In the genomic region with DNA sequence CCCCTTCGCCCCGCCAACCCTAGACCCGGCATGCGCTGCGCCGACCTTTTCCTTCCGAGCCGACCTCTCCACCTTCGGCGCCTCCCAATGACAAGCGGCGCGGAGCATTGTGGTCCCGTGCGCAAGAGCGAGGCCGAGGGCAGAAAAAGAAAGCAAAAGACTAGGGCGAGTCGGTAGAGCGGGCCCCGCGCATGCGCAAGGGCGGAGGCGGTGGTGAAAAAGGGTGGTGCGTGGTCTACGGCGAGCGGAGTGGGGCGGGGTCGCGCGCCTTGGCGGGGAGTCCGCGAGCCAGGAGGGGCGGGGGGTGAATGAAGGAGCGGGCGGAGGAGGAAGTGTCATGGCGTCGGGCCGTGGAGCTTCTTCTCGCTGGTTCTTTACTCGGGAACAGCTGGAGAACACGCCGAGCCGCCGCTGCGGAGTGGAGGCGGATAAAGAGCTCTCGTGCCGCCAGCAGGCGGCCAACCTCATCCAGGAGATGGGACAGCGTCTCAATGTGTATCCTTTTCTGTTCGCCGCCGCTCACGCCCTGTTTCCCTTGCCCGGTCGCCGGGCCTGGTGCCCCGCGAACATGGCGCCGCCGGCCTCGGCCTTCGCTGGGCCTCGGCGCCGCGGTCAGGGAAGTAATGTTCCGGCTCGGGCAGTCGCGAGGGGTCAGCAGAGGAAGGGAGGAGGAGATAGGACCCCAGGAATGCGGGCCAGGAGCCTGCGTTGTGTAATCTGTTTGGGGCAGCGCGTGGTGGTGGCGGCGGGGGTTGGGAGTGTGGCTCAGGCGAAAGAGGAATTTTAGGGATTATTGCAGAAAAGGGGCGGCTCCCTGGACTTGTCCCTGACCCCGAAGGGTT, we compare ENCODE assay signal across 1 cellular context.
TF ChIP-seq lines count a peak whose summit lies in the region.

TSS of gene CCNT2 (plus strand) at position 305 of the 842 bp plus-strand sequence. CDS start at position 338, 33 bp downstream.

TF ChIP-seq in HEK293, 187 proteins besides CTCF, POLR2A, EP300 and RAD21 (continued from another document and continues in another):
- TF ChIP-seq ZNF654 (tag by site-specific recombination; IDR thresholded peaks at IDR 0.05; ENCODE audit: low read depth), result no peak
- TF ChIP-seq PRDM2 (tag by site-specific recombination; IDR thresholded peaks at IDR 0.05; ENCODE audit: borderline replicate concordance), result no peak
- no peak for TF ChIP-seq OVOL3 (tag by site-specific recombination; IDR thresholded peaks at IDR 0.05)
- TF ChIP-seq ZNF211 (tag by site-specific recombination; IDR thresholded peaks at IDR 0.05; ENCODE audit: low read depth), result no peak
- TF ChIP-seq, protein P1, sequence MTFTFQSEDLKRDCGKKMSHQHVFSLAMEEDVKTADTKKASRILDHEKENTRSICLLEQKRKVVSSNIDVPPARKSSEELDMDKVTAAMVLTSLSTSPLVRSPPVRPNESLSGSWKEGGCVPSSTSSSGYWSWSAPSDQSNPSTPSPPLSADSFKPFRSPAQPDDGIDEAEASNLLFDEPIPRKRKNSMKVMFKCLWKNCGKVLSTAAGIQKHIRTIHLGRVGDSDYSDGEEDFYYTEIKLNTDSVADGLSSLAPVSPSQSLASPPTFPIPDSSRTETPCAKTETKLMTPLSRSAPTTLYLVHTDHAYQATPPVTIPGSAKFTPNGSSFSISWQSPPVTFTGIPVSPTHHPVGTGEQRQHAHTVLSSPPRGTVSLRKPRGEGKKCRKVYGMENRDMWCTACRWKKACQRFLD (tag by site-specific recombination; IDR thresholded peaks at IDR 0.05), result no peak
- TF ChIP-seq ZNF362 (tag by site-specific recombination; IDR thresholded peaks at IDR 0.05), result peak; percentile 57
- TF ChIP-seq MYNN (tag by site-specific recombination; IDR thresholded peaks at IDR 0.05; ENCODE audit: borderline replicate concordance), result no peak
- TF ChIP-seq ZBTB26 (tag by site-specific recombination; optimal IDR thresholded peaks at IDR 0.05), result peak; percentile 96
- TF ChIP-seq WT1 (tag by site-specific recombination; IDR thresholded peaks at IDR 0.05), result no peak
- TF ChIP-seq ZNF280D (tag by site-specific recombination; IDR thresholded peaks at IDR 0.05), result no peak
- TF ChIP-seq ZNF549 (tag by site-specific recombination; IDR thresholded peaks at IDR 0.05), result no peak
- TF ChIP-seq, protein P2, sequence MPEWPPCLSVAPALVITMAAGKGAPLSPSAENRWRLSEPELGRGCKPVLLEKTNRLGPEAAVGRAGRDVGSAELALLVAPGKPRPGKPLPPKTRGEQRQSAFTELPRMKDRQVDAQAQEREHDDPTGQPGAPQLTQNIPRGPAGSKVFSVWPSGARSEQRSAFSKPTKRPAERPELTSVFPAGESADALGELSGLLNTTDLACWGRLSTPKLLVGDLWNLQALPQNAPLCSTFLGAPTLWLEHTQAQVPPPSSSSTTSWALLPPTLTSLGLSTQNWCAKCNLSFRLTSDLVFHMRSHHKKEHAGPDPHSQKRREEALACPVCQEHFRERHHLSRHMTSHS (tag by site-specific recombination; IDR thresholded peaks at IDR 0.05), result no peak
- TF ChIP-seq, protein P3, sequence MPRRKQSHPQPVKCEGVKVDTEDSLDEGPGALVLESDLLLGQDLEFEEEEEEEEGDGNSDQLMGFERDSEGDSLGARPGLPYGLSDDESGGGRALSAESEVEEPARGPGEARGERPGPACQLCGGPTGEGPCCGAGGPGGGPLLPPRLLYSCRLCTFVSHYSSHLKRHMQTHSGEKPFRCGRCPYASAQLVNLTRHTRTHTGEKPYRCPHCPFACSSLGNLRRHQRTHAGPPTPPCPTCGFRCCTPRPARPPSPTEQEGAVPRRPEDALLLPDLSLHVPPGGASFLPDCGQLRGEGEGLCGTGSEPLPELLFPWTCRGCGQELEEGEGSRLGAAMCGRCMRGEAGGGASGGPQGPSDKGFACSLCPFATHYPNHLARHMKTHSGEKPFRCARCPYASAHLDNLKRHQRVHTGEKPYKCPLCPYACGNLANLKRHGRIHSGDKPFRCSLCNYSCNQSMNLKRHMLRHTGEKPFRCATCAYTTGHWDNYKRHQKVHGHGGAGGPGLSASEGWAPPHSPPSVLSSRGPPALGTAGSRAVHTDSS (tag by site-specific recombination; IDR thresholded peaks at IDR 0.05), result no peak
- TF ChIP-seq ZNF433 (tag by site-specific recombination; IDR thresholded peaks at IDR 0.05; ENCODE audit: low read depth), result no peak
- TF ChIP-seq ZNF391 (tag by site-specific recombination; IDR thresholded peaks at IDR 0.05; ENCODE audit: borderline replicate concordance, low read depth), result no peak; the same call in 1 of the 2 replicates
- TF ChIP-seq ZNF596 (tag by site-specific recombination; IDR thresholded peaks at IDR 0.05), result 0 out of 2 replicates have a peak, but pooled peaks have one; percentile 8
- no peak for TF ChIP-seq ZNF24 (tag by site-specific recombination; IDR thresholded peaks at IDR 0.05)
- no peak for TF ChIP-seq ZNF132 (tag by site-specific recombination; IDR thresholded peaks at IDR 0.05; ENCODE audit: borderline replicate concordance)
- TF ChIP-seq SCRT2 (tag by site-specific recombination; IDR thresholded peaks at IDR 0.05), result no peak
- no peak for TF ChIP-seq ZNF280C (tag by site-specific recombination; IDR thresholded peaks at IDR 0.05)
- no peak for TF ChIP-seq GLI2 (tag by site-specific recombination; IDR thresholded peaks at IDR 0.05; ENCODE audit: borderline replicate concordance, low read depth)
- no peak for TF ChIP-seq ZNF248 (tag by site-specific recombination; IDR thresholded peaks at IDR 0.05)
- TF ChIP-seq ZNF157 (tag by site-specific recombination; IDR thresholded peaks at IDR 0.05), result no peak
- 0 out of 2 replicates have a peak, but pooled peaks have one; percentile 5 for TF ChIP-seq ZSCAN30 (tag by site-specific recombination; IDR thresholded peaks at IDR 0.05)
- no peak for TF ChIP-seq ZNF292 (tag by site-specific recombination; IDR thresholded peaks at IDR 0.05; ENCODE audit: borderline replicate concordance, low read depth)
- TF ChIP-seq RBAK (tag by site-specific recombination; IDR thresholded peaks at IDR 0.05), result no peak
- TF ChIP-seq HOXD13 (CRISPR knock-in tag; IDR thresholded peaks at IDR 0.05; ENCODE audit: borderline replicate concordance), result no peak
- TF ChIP-seq ZFP37 (tag by site-specific recombination; IDR thresholded peaks at IDR 0.05), result peak; percentile 84; the same call in 1 of the 2 replicates
- TF ChIP-seq HOXA7 (CRISPR knock-in tag; IDR thresholded peaks at IDR 0.05; ENCODE audit: borderline replicate concordance), result no peak
- no peak for TF ChIP-seq ZNF777 (tag by site-specific recombination; IDR thresholded peaks at IDR 0.05; ENCODE audit: borderline replicate concordance)
- peak; percentile 98 for TF ChIP-seq KLF8 (tag by site-specific recombination; IDR thresholded peaks at IDR 0.05)
- no peak for TF ChIP-seq ELK4 (IDR thresholded peaks at IDR 0.05; ENCODE audit: borderline replicate concordance, low read depth, low read length)
